9 cellular contexts compared by ENCODE assay signal in the genomic region with DNA sequence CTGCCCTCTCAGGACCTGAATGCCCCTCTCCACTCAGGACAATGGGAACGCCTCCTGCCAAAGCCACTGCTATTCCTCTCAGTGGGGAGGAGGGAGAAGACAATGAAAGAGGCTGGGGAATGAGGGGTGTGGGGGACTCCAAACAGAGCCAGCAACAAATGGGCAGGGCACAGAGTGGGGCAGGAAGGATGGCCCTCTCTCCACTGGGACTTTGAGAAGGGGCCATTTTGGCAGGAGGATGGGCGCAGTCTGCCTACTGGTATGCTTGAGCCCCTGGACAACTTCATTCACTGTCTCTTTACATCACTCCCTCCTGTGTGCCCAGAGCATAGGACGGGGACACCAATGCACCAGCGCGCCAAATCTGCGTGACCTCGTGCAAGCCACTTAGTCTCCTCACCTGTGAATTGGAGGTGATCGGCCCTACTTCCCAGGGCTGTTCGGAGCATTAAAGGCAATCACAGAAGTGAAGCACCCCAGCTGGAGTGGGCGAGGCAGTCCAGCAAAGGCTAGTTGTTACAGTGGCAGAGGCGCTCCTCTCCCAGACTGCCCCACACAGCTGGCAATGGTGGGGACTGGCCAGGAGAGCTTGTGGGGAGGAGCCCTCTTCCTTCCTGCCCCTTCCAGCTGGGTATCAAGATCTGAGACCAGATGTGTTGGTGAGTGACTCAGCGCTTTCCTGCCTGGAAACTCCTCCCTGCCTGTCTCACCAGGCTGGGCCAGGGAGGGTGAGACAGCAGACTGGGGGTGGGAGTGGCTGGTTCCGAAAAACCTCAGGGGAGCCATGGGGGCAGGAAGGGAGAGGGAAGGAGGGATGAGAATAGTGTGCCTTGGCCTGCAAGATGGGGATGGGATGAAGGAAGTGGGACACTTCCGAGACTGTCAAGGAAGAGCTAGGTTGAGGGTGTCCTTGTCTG. TPM values are rescaled to one million over a fixed set of nuclear protein-coding genes. Genes with fewer than 3 reads are reported as not detected.
DNase-seq lines count a peak whose midpoint lies in the region; FAIRE-seq and TF ChIP-seq lines count a peak whose summit lies in the region.
"Had no signal": no experiment of that assay in that cellular context is flagged by ENCODE, and none has a peak within 500 bp of the region (broad histone marks: within the 10 kb centered on the region; RNA-seq: fewer than 3 reads in every experiment).

No MANE protein-coding gene starts in this region.

- H3K4me3 Mint-ChIP-seq in CD14-positive monocyte = peak overlapping the region in 1 of 2 donors; percentile 72

- H3K4me1 Mint-ChIP-seq in CD14-positive monocyte = peaks cover 14% of the 10 kb centered on the region

- peak; percentile 88 for FAIRE-seq in urothelium cell line (lab: Jason Lieb, UNC)
- FAIRE-seq: A204.1 had no signal

- H3K27ac Mint-ChIP-seq in CD14-positive monocyte = peak overlapping the region in 2 of 7 donors; percentile 48 to 61

- DNase-seq in NCI-H1694 treated with DMSO at 0.1 percent for 48 hours (lab: John Stamatoyannopoulos, UW) = peak; percentile 11
- DNase-seq in NCI-H1694 (lab: John Stamatoyannopoulos, UW) = no peak
- peak; percentile 93 for DNase-seq in NCI-H226
- peak; percentile 90 for DNase-seq in amniotic epithelial cell (ENCODE audit: low read depth)
- DNase-seq in kidney tubule cell (ENCODE audit: low spot score) = peak; percentile 86
- DNase-seq in urothelium cell line (ENCODE audit: low spot score) = peak; percentile 92
- no peak for DNase-seq in CD14-positive monocyte (ENCODE audit: low spot score)
- DNase-seq in GM10248 (ENCODE audit: extremely low spot score) = no peak

- H3K27me3 Mint-ChIP-seq in CD14-positive monocyte (ENCODE audit: low read depth in 3 of 3) = peaks cover 6 to 11% (median 7%) of the 10 kb centered on the region in 3 donors

- intact Hi-C loops in CD14-positive monocyte (cut with micrococcal nuclease) = no loop called here

- TF ChIP-seq CTCF in CD14-positive monocyte (IDR thresholded peaks at IDR 0.05) = no peak
- TF ChIP-seq CTCF in GM10248 (IDR thresholded peaks at IDR 0.05; ENCODE audit: control extremely low read depth, extremely low read depth, low read depth, missing control alignments) = no peak

- H3K36me3 Mint-ChIP-seq in CD14-positive monocyte = no peaks in the 10 kb centered on the region

- POLR2A ChIA-PET in GM10248 (lab: Yijun Ruan, JAX) = no interaction called here

- CTCF ChIA-PET in GM10248 (lab: Yijun Ruan, JAX) = interaction anchor here (0.7 to 2.2 kb wide), 3 partner anchors 12 to 48 kb away, joined by 3 to 8 read pairs (median 6); no protein-coding TSS in a partner anchor

- H3K9me3 Mint-ChIP-seq in CD14-positive monocyte = peaks cover 0 to 2% (median 0%) of the 10 kb centered on the region in 7 donors

RNA-seq across cellular contexts. Expression of gene SYNC, which starts 22.4 kb away (rescaled TPM):
- under 1 TPM in 1 of 2 donors, not detected in 1; 0.05 TPM for polyA plus RNA-seq in CD14-positive monocyte

Comparison
In these comparisons a context has a peak if more than half of its experiments do, and no peak if none do; other contexts are left out.
1. DNase-seq: peak in NCI-H1694 treated with DMSO at 0.1 percent for 48 hours (single experiment), NCI-H226 (single experiment), amniotic epithelial cell (single experiment), kidney tubule cell (single experiment) and urothelium cell line (single experiment); none in NCI-H1694 (single experiment), CD14-positive monocyte (single experiment) and GM10248 (single experiment).